9 cellular contexts compared by ENCODE assay signal in genomic region chr17:18037482-18037881, GRCh38. TPM values are rescaled to one million over a fixed set of nuclear protein-coding genes. Genes with fewer than 3 reads are reported as not detected.
DNase-seq lines count a peak whose midpoint lies in the region; ATAC-seq and TF ChIP-seq lines count a peak whose summit lies in the region.
"Had no signal": no experiment of that assay in that cellular context is flagged by ENCODE, and none has a peak within 500 bp of the region (broad histone marks: within the 10 kb centered on the region; RNA-seq: fewer than 3 reads in every experiment).

No MANE protein-coding gene starts in this region.

- H3K9me3 ChIP-seq in BE2C = no peaks in the 10 kb centered on the region
- H3K9me3 ChIP-seq in T-helper 17 cell (ENCODE audit: control insufficient read depth, low read length, poor library complexity, severe bottlenecking) = no peaks in the 10 kb centered on the region

- TF ChIP-seq CTCF in BE2C (IDR thresholded peaks at IDR 0.05; ENCODE audit: low read depth, low read length) = no peak
- no peak for TF ChIP-seq CTCF in HFFc6 (IDR thresholded peaks at IDR 0.05)

- no peaks in the 10 kb centered on the region for H3K27me3 ChIP-seq in BE2C

- H3K27me3 Mint-ChIP-seq in HFFc6 (ENCODE audit: insufficient read depth) (no peaks in the 10 kb centered on the region; the same call in 1 of the 2 replicates), T-helper 17 cell (no peaks in the 10 kb centered on the region), immature natural killer cell (ENCODE audit: low read depth in 3 of 3) (peaks cover 5 to 11% (median 8%) of the 10 kb centered on the region in 3 donors)

- H3K4me3 ChIP-seq in BE2C (ENCODE audit: low read depth, low read length) = peak overlapping the region; percentile 7; the same call in 1 of the 2 replicates

- peak overlapping the region; percentile 90 for H3K4me3 Mint-ChIP-seq in HFFc6
- H3K4me3 Mint-ChIP-seq in T-helper 17 cell = peak overlapping the region; percentile 100
- peak overlapping the region; percentile 61 to 100 (median 99) for H3K4me3 Mint-ChIP-seq in immature natural killer cell

- 0 out of 2 replicates have a peak overlapping the region, but pooled peaks have one; percentile 2 for H3K27ac Mint-ChIP-seq in HFFc6
- peak overlapping the region; percentile 89 for H3K27ac Mint-ChIP-seq in T-helper 17 cell
- peak overlapping the region in 5 of 6 donors; percentile 21 to 99 (median 95) for H3K27ac Mint-ChIP-seq in immature natural killer cell

- H3K9me3 Mint-ChIP-seq in HFFc6 (no peaks in the 10 kb centered on the region), immature natural killer cell (no peaks in the 10 kb centered on the region)

- H3K4me1 ChIP-seq in BE2C = no peaks in the 10 kb centered on the region

- in situ Hi-C loops in G401 (cut with HindIII; ENCODE audit: low sequenced_read_pairs) = loop anchor here (25.0 kb wide), 1 partner anchor 150 kb away; no protein-coding TSS in a partner anchor

- no peak for DNase-seq in BE2C
- no peak for DNase-seq in HFFc6
- no peak for DNase-seq in T-helper 17 cell
- DNase-seq in immature natural killer cell = no peak
- no peak for DNase-seq in dermis blood vessel endothelial cell
- DNase-seq in G401 (ENCODE audit: low spot score) = no peak
- DNase-seq in NCI-H526 (lab: John Stamatoyannopoulos, UW) = no peak
- DNase-seq: NCI-H2081 treated with DMSO at 0.1 percent for 48 hours had no signal

- no peak for ATAC-seq in T-helper 17 cell
- ATAC-seq in GM18520 (IDR thresholded peaks at IDR 0.05; ENCODE audit: unreplicated experiment) = no peak

- no peaks in the 10 kb centered on the region for H3K36me3 ChIP-seq in BE2C

- H3K36me3 Mint-ChIP-seq in HFFc6 (ENCODE audit: low read depth) (no peaks in the 10 kb centered on the region; the same call in 1 of the 2 replicates), T-helper 17 cell (ENCODE audit: low read depth) (peaks cover 3% of the 10 kb centered on the region), immature natural killer cell (peaks cover 0 to 4% (median 3%) of the 10 kb centered on the region in 3 donors)

- peaks cover 48% of the 10 kb centered on the region for H3K4me1 Mint-ChIP-seq in HFFc6 (ENCODE audit: low read depth)
- H3K4me1 Mint-ChIP-seq in T-helper 17 cell = peaks cover 45% of the 10 kb centered on the region
- peaks cover 48 to 62% of the 10 kb centered on the region in 2 donors for H3K4me1 Mint-ChIP-seq in immature natural killer cell

RNA-seq across cellular contexts. Expression of gene ATPAF2, which starts 1.5 kb away (rescaled TPM):
- 19.6 TPM for polyA plus RNA-seq in BE2C (2012; ENCODE audit: insufficient read depth, insufficient read length, low read depth)
- total RNA-seq in HFFc6 (2021; fragmentation: NEBNext Ultra II Directional; extraction: Animal tissue kit (Norgen Biotek cat#: 25700)) = 10 to 100 TPM; 21.5 to 28.4 (median 23.1) TPM
- 10 to 100 TPM; 24.3 to 26.7 TPM for total RNA-seq in T-helper 17 cell
- 10 to 100 TPM; 14.6 to 24.9 (median 21.3) TPM for polyA plus RNA-seq in immature natural killer cell
- 21.2 and 21.3 TPM in 2 replicates for total RNA-seq in dermis blood vessel endothelial cell
- 78.5 and 84.5 TPM in 2 replicates for total RNA-seq in G401 (2014; rRNA removed; shearing (Covaris generic))

RNA-seq across cellular contexts. Expression of gene GID4, which starts 1.7 kb away (rescaled TPM):
- 2.6 TPM for polyA plus RNA-seq in BE2C (2012; ENCODE audit: insufficient read depth, insufficient read length, low read depth)
- 10 to 100 TPM in 2 of 6 experiments, 1 to 10 TPM in 4; 8.6 to 11.9 (median 9.5) TPM for total RNA-seq in HFFc6 (2021; fragmentation: NEBNext Ultra II Directional; extraction: Animal tissue kit (Norgen Biotek cat#: 25700))
- total RNA-seq in T-helper 17 cell (1 to 10 TPM; 6.7 to 7.8 TPM), dermis blood vessel endothelial cell (6.3 and 8.8 TPM in 2 replicates)
- 1 to 10 TPM; 4.3 to 7.4 (median 5.0) TPM for polyA plus RNA-seq in immature natural killer cell
- total RNA-seq in G401 (2014; rRNA removed; shearing (Covaris generic)) = 6.7 and 10.8 TPM in 2 replicates

RNA-seq across cellular contexts. Expression of gene DRG2, which starts 50.3 kb away (rescaled TPM):
- polyA plus RNA-seq in BE2C (2012; ENCODE audit: insufficient read depth, insufficient read length, low read depth) = 18.1 TPM
- 10 to 100 TPM; 30.6 to 38.1 (median 33.7) TPM for total RNA-seq in HFFc6 (2021; fragmentation: NEBNext Ultra II Directional; extraction: Animal tissue kit (Norgen Biotek cat#: 25700))
- 10 to 100 TPM; 43.6 to 52.3 TPM for total RNA-seq in T-helper 17 cell
- polyA plus RNA-seq in immature natural killer cell = 10 to 100 TPM; 54.2 to 66.9 (median 59.3) TPM
- total RNA-seq in dermis blood vessel endothelial cell = 44.5 and 54.1 TPM in 2 replicates
- 33.2 and 41.0 TPM in 2 replicates for total RNA-seq in G401 (2014; rRNA removed; shearing (Covaris generic))

Comparison
In these comparisons a context has a peak if more than half of its experiments do, and no peak if none do; other contexts are left out.
1. H3K27ac Mint-ChIP-seq: peak in every context shown above with its lines; median percentile 95 in immature natural killer cell; 89 in T-helper 17 cell; 2 in HFFc6.